22 cellular contexts compared by ENCODE assay signal in the genomic region with DNA sequence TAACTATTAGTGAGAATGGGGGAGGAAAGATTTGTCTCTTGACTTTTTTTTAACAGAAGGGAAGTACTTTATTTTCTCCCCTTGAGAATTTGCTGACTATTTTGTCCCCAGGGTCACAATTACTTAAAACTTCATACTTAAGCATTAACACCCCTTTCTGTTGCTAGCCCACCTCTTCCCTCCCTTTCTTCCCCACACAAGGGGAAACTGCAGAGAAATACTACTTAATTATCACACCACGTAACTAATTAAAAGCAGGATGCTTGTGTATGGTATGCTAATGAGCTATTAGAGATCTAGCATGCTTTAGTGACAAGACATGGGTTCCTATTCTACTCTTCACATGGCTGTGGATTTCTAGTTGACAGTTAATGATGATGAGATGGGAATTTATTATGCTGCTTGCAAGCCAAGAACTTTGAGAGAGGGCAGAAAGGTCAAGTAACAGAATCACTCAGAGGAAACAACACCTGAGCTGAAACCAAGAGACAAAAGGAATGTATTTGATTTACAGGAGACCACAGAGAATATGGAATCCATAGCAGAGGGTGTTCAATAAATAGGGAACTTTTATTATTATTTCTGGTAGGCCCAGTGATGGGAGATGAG.
DNase-seq lines count a peak whose midpoint lies in the region; ATAC-seq, FAIRE-seq and TF ChIP-seq lines count a peak whose summit lies in the region.
"Had no signal": no experiment of that assay in that cellular context is flagged by ENCODE, and none has a peak within 500 bp of the region (broad histone marks: within the 10 kb centered on the region; RNA-seq: fewer than 3 reads in every experiment).

No MANE protein-coding gene starts in this region.

- no peaks in the 10 kb centered on the region for H3K9me2 ChIP-seq in SK-N-SH

- peak overlapping the region; percentile 23 for H3K27ac Mint-ChIP-seq in astrocyte (ENCODE audit: unreplicated experiment)
- H3K27ac Mint-ChIP-seq: CD4-positive, alpha-beta memory T cell; IgD-negative memory B cell had no signal

- H2AFZ ChIP-seq in SK-N-SH (ENCODE audit: low read depth) = no peak overlapping the region
- H2AFZ ChIP-seq in astrocyte (ENCODE audit: low read depth, low read length) = no peak overlapping the region
- H2AFZ ChIP-seq: GM23248 had no signal

- 0 out of 4 replicates have a peak, but pooled peaks of 1 of the 2 experiments have one; percentile 9 for TF ChIP-seq EP300 in SK-N-SH (IDR thresholded peaks at IDR 0.05; ENCODE audit: borderline replicate concordance in 1 of 2, low read depth in 1 of 2, low read length in 1 of 2)

- no peak for FAIRE-seq in astrocyte (lab: Jason Lieb, UNC)
- FAIRE-seq: A204.1, GM19239, HepG2 had no signal

- no peaks in the 10 kb centered on the region for H3K79me2 ChIP-seq in SK-N-SH (ENCODE audit: insufficient read depth)
- no peaks in the 10 kb centered on the region for H3K79me2 ChIP-seq in astrocyte (ENCODE audit: insufficient read depth, low read length)

- H3K4me1 ChIP-seq in SK-N-SH (ENCODE audit: control insufficient read depth in 1 of 2, insufficient read depth in 2 of 2, low read depth in 1 of 2, low read length in 1 of 2) = peaks cover 0 to 12% of the 10 kb centered on the region in 2 experiments; a peak in 3 of 4 replicates
- H3K4me1 ChIP-seq in astrocyte (ENCODE audit: insufficient read depth, low read length) = peaks cover 4% of the 10 kb centered on the region
- H3K4me1 ChIP-seq: BE2C, HAP-1 had no signal

- no peaks in the 10 kb centered on the region for H3K27me3 Mint-ChIP-seq in astrocyte (ENCODE audit: low read depth, unreplicated experiment)
- H3K27me3 Mint-ChIP-seq: CD4-positive, alpha-beta memory T cell; IgD-negative memory B cell had no signal

- TF ChIP-seq CTCF in SK-N-SH (IDR thresholded peaks at IDR 0.05) (no peak), astrocyte (IDR thresholded peaks at IDR 0.05; ENCODE audit: insufficient read depth, low read depth, low read length) (no peak)

- peak overlapping the region in 1 of 2 experiments; percentile 82; a peak in 1 of 4 replicates for H3K27ac ChIP-seq in SK-N-SH (ENCODE audit: low read depth in 2 of 2, low read length in 1 of 2)
- H3K27ac ChIP-seq in astrocyte (ENCODE audit: low read depth, low read length) = no peak overlapping the region
- H3K27ac ChIP-seq: C4-2B, GM23248 had no signal

- H3K27me3 ChIP-seq in SK-N-SH (ENCODE audit: insufficient read depth) (no peaks in the 10 kb centered on the region), astrocyte (ENCODE audit: insufficient read depth, low read length) (no peaks in the 10 kb centered on the region)
- H3K27me3 ChIP-seq: BE2C had no signal

- no peak overlapping the region for H3K4me3 Mint-ChIP-seq in astrocyte (ENCODE audit: unreplicated experiment)
- H3K4me3 Mint-ChIP-seq: CD4-positive, alpha-beta memory T cell; IgD-negative memory B cell had no signal

- TF ChIP-seq RAD21 in SK-N-SH (IDR thresholded peaks at IDR 0.05; ENCODE audit: low read length) = no peak

- H3K9ac ChIP-seq in SK-N-SH = no peak overlapping the region
- H3K9ac ChIP-seq in astrocyte (ENCODE audit: low read length) = no peak overlapping the region
- H3K9ac ChIP-seq: GM23248 had no signal

- H3K36me3 ChIP-seq in SK-N-SH (replicated peaks in 1 of 2; ENCODE audit: control insufficient read depth in 1 of 2, insufficient read depth in 2 of 2, low read length in 1 of 2) (no peaks in the 10 kb centered on the region), astrocyte (ENCODE audit: insufficient read depth, low read length) (no peaks in the 10 kb centered on the region)
- H3K36me3 ChIP-seq: BE2C, HAP-1 had no signal

- no peaks in the 10 kb centered on the region for H3K9me3 ChIP-seq in SK-N-SH
- no peaks in the 10 kb centered on the region for H3K9me3 ChIP-seq in astrocyte (ENCODE audit: insufficient read depth, low read depth, low read length)
- H3K9me3 ChIP-seq: BE2C, HAP-1 had no signal

- no peaks in the 10 kb centered on the region for H3K36me3 Mint-ChIP-seq in astrocyte (ENCODE audit: low read depth, unreplicated experiment)
- H3K36me3 Mint-ChIP-seq: CD4-positive, alpha-beta memory T cell; IgD-negative memory B cell had no signal

- no peak for ATAC-seq in SK-N-SH treated with all-trans-retinoic acid at 6 μM for 48 hours
- ATAC-seq in GM18868 (IDR thresholded peaks at IDR 0.05; ENCODE audit: unreplicated experiment) = peak; percentile 54
- ATAC-seq in HG03457 (IDR thresholded peaks at IDR 0.05; ENCODE audit: unreplicated experiment) = no peak
- no peak for ATAC-seq in GM21381 (IDR thresholded peaks at IDR 0.05; ENCODE audit: unreplicated experiment)
- ATAC-seq: HepG2 had no signal

- POLR2A ChIA-PET in SK-N-SH (lab: Yijun Ruan, JAX) = no interaction called here

- peaks cover 27% of the 10 kb centered on the region for H3K4me1 Mint-ChIP-seq in astrocyte (ENCODE audit: low read depth, unreplicated experiment)
- H3K4me1 Mint-ChIP-seq: CD4-positive, alpha-beta memory T cell; IgD-negative memory B cell had no signal

- H3K9me3 Mint-ChIP-seq in astrocyte (ENCODE audit: unreplicated experiment) = no peaks in the 10 kb centered on the region

- H3K4me3 ChIP-seq in SK-N-SH (ENCODE audit: low read depth in 2 of 2, low read length in 1 of 2) (no peak overlapping the region), astrocyte (ENCODE audit: insufficient read depth, low read depth, low read length) (no peak overlapping the region)
- H3K4me3 ChIP-seq: GM23248, HAP-1 had no signal

- WGBS in SK-N-SH (ENCODE audit: low lambda C conversion rate) = 60% methylated on average over 1 of the region's 1 CpG

- H3K4me2 ChIP-seq in SK-N-SH = no peak overlapping the region
- H3K4me2 ChIP-seq in astrocyte (ENCODE audit: low read length) = no peak overlapping the region

- CTCF ChIA-PET in SK-N-SH (lab: Yijun Ruan, JAX) = no interaction called here

- H4K20me1 ChIP-seq in SK-N-SH (ENCODE audit: insufficient read depth) (no peaks in the 10 kb centered on the region), astrocyte (ENCODE audit: insufficient read depth, low read length) (no peaks in the 10 kb centered on the region)

- peaks cover 17% of the 10 kb centered on the region for H3F3A ChIP-seq in SK-N-SH (replicated peaks; ENCODE audit: insufficient read depth)

- DNase-seq in SK-N-SH = no peak
- no peak for DNase-seq in astrocyte (ENCODE audit: low read depth)
- DNase-seq in cerebellar nuclear complex (lab: John Stamatoyannopoulos, UW) = no peak
- DNase-seq: ACHN; BE2C; CD4-positive, alpha-beta memory T cell; DMS53; DND-41; EL; GM23248; Karpas-422; KBM-7 had no signal

TF ChIP-seq in SK-N-SH, 30 proteins besides CTCF, POLR2A, EP300 and RAD21:
- TF ChIP-seq, protein P1, sequence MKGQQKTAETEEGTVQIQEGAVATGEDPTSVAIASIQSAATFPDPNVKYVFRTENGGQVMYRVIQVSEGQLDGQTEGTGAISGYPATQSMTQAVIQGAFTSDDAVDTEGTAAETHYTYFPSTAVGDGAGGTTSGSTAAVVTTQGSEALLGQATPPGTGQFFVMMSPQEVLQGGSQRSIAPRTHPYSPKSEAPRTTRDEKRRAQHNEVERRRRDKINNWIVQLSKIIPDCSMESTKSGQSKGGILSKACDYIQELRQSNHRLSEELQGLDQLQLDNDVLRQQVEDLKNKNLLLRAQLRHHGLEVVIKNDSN (IDR thresholded peaks at IDR 0.05; ENCODE audit: borderline replicate concordance, low read depth) = no peak
- TF ChIP-seq TCF12 (IDR thresholded peaks at IDR 0.05) = peak; percentile 35; the same call in 1 of the 2 replicates
- TF ChIP-seq, protein P2, sequence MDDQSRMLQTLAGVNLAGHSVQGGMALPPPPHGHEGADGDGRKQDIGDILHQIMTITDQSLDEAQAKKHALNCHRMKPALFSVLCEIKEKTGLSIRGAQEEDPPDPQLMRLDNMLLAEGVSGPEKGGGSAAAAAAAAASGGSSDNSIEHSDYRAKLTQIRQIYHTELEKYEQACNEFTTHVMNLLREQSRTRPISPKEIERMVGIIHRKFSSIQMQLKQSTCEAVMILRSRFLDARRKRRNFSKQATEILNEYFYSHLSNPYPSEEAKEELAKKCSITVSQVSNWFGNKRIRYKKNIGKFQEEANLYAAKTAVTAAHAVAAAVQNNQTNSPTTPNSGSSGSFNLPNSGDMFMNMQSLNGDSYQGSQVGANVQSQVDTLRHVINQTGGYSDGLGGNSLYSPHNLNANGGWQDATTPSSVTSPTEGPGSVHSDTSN (IDR thresholded peaks at IDR 0.05) = peak; percentile 41

TF ChIP-seq in SK-N-SH treated with all-trans-retinoic acid at 6 μM for 48 hours, 23 proteins besides CTCF, POLR2A, EP300 and RAD21 (continues in another document):
- TF ChIP-seq ESRRG (CRISPR knock-in tag; IDR thresholded peaks at IDR 0.05) (no peak), ISL1 (CRISPR knock-in tag; IDR thresholded peaks at IDR 0.05) (no peak), ARNTL (CRISPR knock-in tag; IDR thresholded peaks at IDR 0.05; ENCODE audit: borderline replicate concordance, low read depth) (no peak), ZNF70 (CRISPR knock-in tag; IDR thresholded peaks at IDR 0.05) (no peak), OSR1 (CRISPR knock-in tag; IDR thresholded peaks at IDR 0.05) (no peak), BACH2 (CRISPR knock-in tag; IDR thresholded peaks at IDR 0.05; ENCODE audit: borderline replicate concordance) (no peak), ZNF8 (CRISPR knock-in tag; IDR thresholded peaks at IDR 0.05) (no peak), TCF4 (CRISPR knock-in tag; IDR thresholded peaks at IDR 0.05; ENCODE audit: borderline replicate concordance) (no peak), ZNF565 (CRISPR knock-in tag; conservative IDR thresholded peaks at IDR 0.05; ENCODE audit: low read depth) (no peak), ZC3H10 (CRISPR knock-in tag; IDR thresholded peaks at IDR 0.05) (no peak), PPARA (CRISPR knock-in tag; IDR thresholded peaks at IDR 0.05; ENCODE audit: borderline replicate concordance) (no peak), CSDC2 (CRISPR knock-in tag; IDR thresholded peaks at IDR 0.05) (no peak), ZFP3 (CRISPR knock-in tag; IDR thresholded peaks at IDR 0.05) (no peak)
- TF ChIP-seq, protein P3, sequence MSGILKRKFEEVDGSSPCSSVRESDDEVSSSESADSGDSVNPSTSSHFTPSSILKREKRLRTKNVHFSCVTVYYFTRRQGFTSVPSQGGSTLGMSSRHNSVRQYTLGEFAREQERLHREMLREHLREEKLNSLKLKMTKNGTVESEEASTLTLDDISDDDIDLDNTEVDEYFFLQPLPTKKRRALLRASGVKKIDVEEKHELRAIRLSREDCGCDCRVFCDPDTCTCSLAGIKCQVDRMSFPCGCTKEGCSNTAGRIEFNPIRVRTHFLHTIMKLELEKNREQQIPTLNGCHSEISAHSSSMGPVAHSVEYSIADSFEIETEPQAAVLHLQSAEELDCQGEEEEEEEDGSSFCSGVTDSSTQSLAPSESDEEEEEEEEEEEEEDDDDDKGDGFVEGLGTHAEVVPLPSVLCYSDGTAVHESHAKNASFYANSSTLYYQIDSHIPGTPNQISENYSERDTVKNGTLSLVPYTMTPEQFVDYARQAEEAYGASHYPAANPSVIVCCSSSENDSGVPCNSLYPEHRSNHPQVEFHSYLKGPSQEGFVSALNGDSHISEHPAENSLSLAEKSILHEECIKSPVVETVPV (CRISPR knock-in tag; IDR thresholded peaks at IDR 0.05) = no peak
